2 cellular contexts compared by ENCODE assay signal in genomic region chr1:145066486-145066885, GRCh38. TPM values are rescaled to one million over a fixed set of nuclear protein-coding genes. Genes with fewer than 3 reads are reported as not detected.
"Had no signal": no experiment of that assay in that cellular context is flagged by ENCODE, and none has a peak within 500 bp of the region (broad histone marks: within the 10 kb centered on the region; RNA-seq: fewer than 3 reads in every experiment).

No MANE protein-coding gene starts in this region.

RNA-seq across cellular contexts. Expression of gene FAM72D, which starts 29.3 kb away (rescaled TPM):
- total RNA-seq: gastrocnemius medialis, mononuclear cell had no signal
